In genomic region chr7:121547341-121548092, GRCh38 we compare ENCODE assay signal across 8 cellular contexts.
DNase-seq lines count a peak whose midpoint lies in the region; ATAC-seq and TF ChIP-seq lines count a peak whose summit lies in the region.

No MANE protein-coding gene starts in this region.

- TF ChIP-seq CTCF in A673 (conservative IDR thresholded peaks at IDR 0.05; ENCODE audit: low read depth, low read length): peak; percentile 85
- peak; percentile 65 for TF ChIP-seq CTCF in GM12873 (IDR thresholded peaks at IDR 0.05; ENCODE audit: insufficient read depth, low read depth, low read length, missing control alignments)
- peak; percentile 75 for TF ChIP-seq CTCF in NB4 (IDR thresholded peaks at IDR 0.05; ENCODE audit: low read depth, low read length)
- peak; percentile 89 for TF ChIP-seq CTCF in neural cell (IDR thresholded peaks at IDR 0.05; ENCODE audit: poor library complexity, severe bottlenecking)

- H3K27me3 ChIP-seq in A673 (replicated peaks; ENCODE audit: insufficient read depth, low read depth, low read length, poor library complexity): no peaks in the 10 kb centered on the region
- H3K27me3 ChIP-seq in neural cell (ENCODE audit: insufficient read depth, low read depth, low read length): no peaks in the 10 kb centered on the region

- TF ChIP-seq POLR2A in NB4 (IDR thresholded peaks at IDR 0.05; ENCODE audit: extremely low read depth, insufficient read length): no peak

- H4K20me1 ChIP-seq in neural cell (ENCODE audit: insufficient read depth): no peaks in the 10 kb centered on the region

- peaks cover 3% of the 10 kb centered on the region for H3K36me3 Mint-ChIP-seq in activated CD4-positive, alpha-beta memory T cell treated with anti-CD3 and anti-CD28 coated beads for 36 hours

- H2AFZ ChIP-seq in neural cell (ENCODE audit: low read depth, low read length): no peak overlapping the region

- POLR2A ChIA-PET in A673 (lab: Charles Lee; ENCODE audit: low non-redundant PET): no interaction called here
- POLR2A ChIA-PET in activated CD4-positive, alpha-beta memory T cell treated with anti-CD3 and anti-CD28 coated beads for 36 hours (lab: Charles Lee): no interaction called here

- no peaks in the 10 kb centered on the region for H3K9me2 ChIP-seq in neural cell (ENCODE audit: insufficient read depth, low read length)

- H3K36me3 ChIP-seq in A673 (ENCODE audit: insufficient read depth, low read length, poor library complexity, severe bottlenecking) (no peaks in the 10 kb centered on the region), SK-N-MC (ENCODE audit: insufficient read depth, low read length) (no peaks in the 10 kb centered on the region), neural cell (ENCODE audit: insufficient read depth, low read length) (no peaks in the 10 kb centered on the region)

- H3K4me1 Mint-ChIP-seq in activated CD4-positive, alpha-beta memory T cell treated with anti-CD3 and anti-CD28 coated beads for 36 hours (ENCODE audit: low read depth): peaks cover 29% of the 10 kb centered on the region

- peaks cover 3% of the 10 kb centered on the region for H3K4me1 ChIP-seq in A673 (ENCODE audit: insufficient read depth, low read length, poor library complexity, severe bottlenecking)

- intact Hi-C loops in A673 (cut with micrococcal nuclease; ENCODE audit: unreplicated experiment): loop anchor here (1.0 to 10.0 kb wide), 4 partner anchors 181 to 553 kb away; no protein-coding TSS in a partner anchor
- intact Hi-C loops in activated CD4-positive, alpha-beta memory T cell treated with anti-CD3 and anti-CD28 coated beads for 36 hours (cut with micrococcal nuclease): loop anchor here (1.0 to 10.0 kb wide), 6 partner anchors 109 to 743 kb away; partner anchors contain the start of gene CPED1

- TF ChIP-seq RAD21 in neural cell (conservative IDR thresholded peaks at IDR 0.05): peak; percentile 88

- H3K27me3 Mint-ChIP-seq in activated CD4-positive, alpha-beta memory T cell treated with anti-CD3 and anti-CD28 coated beads for 36 hours: no peaks in the 10 kb centered on the region

- no peaks in the 10 kb centered on the region for H3K79me2 ChIP-seq in neural cell (replicated peaks; ENCODE audit: insufficient read depth, low read length)

- CTCF ChIA-PET in A673 (lab: Charles Lee): interaction anchor here (1.2 to 2.2 kb wide), 2 partner anchors 11 to 181 kb away, joined by 3 to 14 read pairs; no protein-coding TSS in a partner anchor
- CTCF ChIA-PET in activated CD4-positive, alpha-beta memory T cell treated with anti-CD3 and anti-CD28 coated beads for 36 hours (lab: Charles Lee): interaction anchor here (0.8 to 3.8 kb wide), 17 partner anchors 8 to 466 kb away, joined by 3 to 102 read pairs (median 4); partner anchors contain the start of gene FAM3C

- H3K9me3 Mint-ChIP-seq in activated CD4-positive, alpha-beta memory T cell treated with anti-CD3 and anti-CD28 coated beads for 36 hours: no peaks in the 10 kb centered on the region

- H3K9ac ChIP-seq in SK-N-MC (ENCODE audit: insufficient read length) (no peak overlapping the region), neural cell (ENCODE audit: low read length) (no peak overlapping the region)

- no peak overlapping the region for H3K27ac Mint-ChIP-seq in activated CD4-positive, alpha-beta memory T cell treated with anti-CD3 and anti-CD28 coated beads for 36 hours

- H3F3A ChIP-seq in neural cell (ENCODE audit: insufficient read depth, low read length, poor library complexity, severe bottlenecking): no peaks in the 10 kb centered on the region

- H3K4me2 ChIP-seq in neural cell (ENCODE audit: low read length): no peak overlapping the region

- H3K9me3 ChIP-seq in A673 (ENCODE audit: low read depth, low read length, poor library complexity, severe bottlenecking) (peaks cover 9% of the 10 kb centered on the region), SK-N-MC (ENCODE audit: low read depth, low read length) (no peaks in the 10 kb centered on the region), neural cell (ENCODE audit: low read length) (no peaks in the 10 kb centered on the region)

- no peak overlapping the region for H3K27ac ChIP-seq in A673 (ENCODE audit: low read depth, low read length, poor library complexity, severe bottlenecking)
- H3K27ac ChIP-seq in SK-N-MC: no peak overlapping the region
- no peak overlapping the region for H3K27ac ChIP-seq in neural cell (ENCODE audit: low read length)

- no peak overlapping the region for H3K4me3 Mint-ChIP-seq in activated CD4-positive, alpha-beta memory T cell treated with anti-CD3 and anti-CD28 coated beads for 36 hours

- ATAC-seq in HG02571 (IDR thresholded peaks at IDR 0.05; ENCODE audit: unreplicated experiment): peak; percentile 85

- DNase-seq in A673 (ENCODE audit: low spot score) (peak; percentile 72), NB4 (ENCODE audit: low read depth) (peak; percentile 71), SK-N-MC (ENCODE audit: low read depth, low spot score) (peak; percentile 48), fibroblast of gingiva (ENCODE audit: low read depth) (peak; percentile 65)
- DNase-seq in activated CD4-positive, alpha-beta memory T cell treated with anti-CD3 and anti-CD28 coated beads for 36 hours: no peak

- no TSS peak for BruUV-seq in A673 (replicated peaks; lab: Mats Ljungman, UMichigan)

- TF ChIP-seq EP300 in neural cell (conservative IDR thresholded peaks at IDR 0.05; ENCODE audit: poor library complexity, severe bottlenecking): no peak

- H3K4me3 ChIP-seq in A673 (ENCODE audit: low read depth, low read length, poor library complexity, severe bottlenecking) (no peak overlapping the region), NB4 (ENCODE audit: low read depth, low read length) (no peak overlapping the region), SK-N-MC (no peak overlapping the region), neural cell (ENCODE audit: low read length) (no peak overlapping the region)

TF ChIP-seq in neural cell, 6 proteins besides CTCF, POLR2A, EP300 and RAD21:
- no peak for TF ChIP-seq REST (IDR thresholded peaks at IDR 0.05; ENCODE audit: borderline replicate concordance)
- peak; percentile 96 for TF ChIP-seq SMC3 (conservative IDR thresholded peaks at IDR 0.05; ENCODE audit: poor library complexity)
- TF ChIP-seq EZH2 (IDR thresholded peaks at IDR 0.05; ENCODE audit: borderline replicate concordance, insufficient read depth, low read length, poor library complexity, severe bottlenecking): no peak
TF ChIP-seq in neural cell: peak in this region for 1.
